Comparison of ENCODE assay signal across 9 cellular contexts in the genomic region with DNA sequence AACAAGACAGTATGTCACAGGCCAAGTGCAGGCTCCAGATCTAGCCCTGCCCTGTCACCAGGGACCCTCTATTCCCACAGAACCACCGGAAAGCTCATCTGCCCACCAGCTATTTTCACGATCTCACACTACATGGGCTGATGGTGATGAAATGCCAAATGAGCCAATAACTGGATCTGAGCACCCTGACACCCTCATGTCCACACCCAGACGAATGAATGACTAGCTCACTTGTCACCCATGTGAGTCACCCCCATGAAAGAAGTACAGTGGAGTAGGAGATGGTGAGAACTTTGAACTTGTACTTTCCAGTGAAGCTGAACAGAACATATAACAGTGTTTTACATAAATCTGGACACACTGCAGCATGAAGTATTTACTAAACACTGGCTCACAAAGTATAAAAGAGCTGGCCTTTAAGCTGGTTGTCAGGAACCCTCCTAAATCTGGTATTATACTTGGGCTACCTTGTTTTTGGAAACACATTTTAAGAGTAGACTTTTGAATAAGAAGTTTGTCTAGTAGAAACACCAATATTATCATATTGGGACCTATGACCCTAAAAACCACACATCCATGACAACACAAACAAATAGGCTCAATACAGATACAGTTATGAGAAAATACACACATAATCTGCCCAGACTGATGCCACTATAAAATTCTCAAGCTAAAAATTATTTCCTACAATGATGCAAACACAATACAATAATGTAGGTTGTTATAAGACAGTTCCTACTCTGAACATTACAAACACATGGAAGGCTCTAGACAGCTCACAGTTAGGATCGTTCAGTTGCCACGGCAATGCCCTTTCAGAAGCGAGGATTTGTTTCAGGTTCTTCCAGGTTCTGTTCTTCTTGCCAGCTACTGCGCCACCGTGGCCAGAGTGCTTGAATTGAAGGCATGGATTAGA. TPM values are rescaled to one million over a fixed set of nuclear protein-coding genes. Genes with fewer than 3 reads are reported as not detected.
DNase-seq lines count a peak whose midpoint lies in the region; ATAC-seq lines count a peak whose summit lies in the region.
"Had no signal": no experiment of that assay in that cellular context is flagged by ENCODE, and none has a peak within 500 bp of the region (broad histone marks: within the 10 kb centered on the region; RNA-seq: fewer than 3 reads in every experiment).

No MANE protein-coding gene starts in this region.

- no peak overlapping the region for H3K4me3 ChIP-seq in MG63
- no peak overlapping the region for H3K4me3 ChIP-seq in naive thymus-derived CD4-positive, alpha-beta T cell (ENCODE audit: low read length)
- H3K4me3 ChIP-seq: SK-N-MC had no signal

- H3K9me3 ChIP-seq in MG63 = peaks cover 3% of the 10 kb centered on the region
- no peaks in the 10 kb centered on the region for H3K9me3 ChIP-seq in naive thymus-derived CD4-positive, alpha-beta T cell (ENCODE audit: control insufficient read depth in 2 of 3, low read length in 3 of 3)

- POLR2A ChIA-PET in naive thymus-derived CD4-positive, alpha-beta T cell (lab: Charles Lee) = interaction anchor here (1.1 kb wide), 1 partner anchor 19 kb away, joined by 3 read pairs; the partner anchor contains the start of gene INO80C

- H3K4me1 Mint-ChIP-seq in naive thymus-derived CD4-positive, alpha-beta T cell = peaks cover 6 to 21% (median 14%) of the 10 kb centered on the region in 7 donors

- H3K9me3 Mint-ChIP-seq in naive thymus-derived CD4-positive, alpha-beta T cell = peaks cover 0 to 4% (median 0%) of the 10 kb centered on the region in 11 donors

- no peaks in the 10 kb centered on the region for H3K27me3 Mint-ChIP-seq in naive thymus-derived CD4-positive, alpha-beta T cell

- DNase-seq in NCI-H2227 (lab: John Stamatoyannopoulos, UW; ENCODE audit: unreplicated experiment) (peak; percentile 9), NCI-H2227 treated with DMSO at 0.1 percent for 48 hours (lab: John Stamatoyannopoulos, UW) (no peak), MG63 (peak; percentile 79), caudate nucleus (lab: John Stamatoyannopoulos, UW) (peak in 20 of 61 donors; percentile 2 to 77 (median 18)), NCI-H2029 (lab: John Stamatoyannopoulos, UW) (no peak), NCI-H1436 (lab: John Stamatoyannopoulos, UW) (no peak)
- DNase-seq in naive thymus-derived CD4-positive, alpha-beta T cell = peak in 1 of 9 donors; percentile 30

- CTCF ChIA-PET in naive thymus-derived CD4-positive, alpha-beta T cell (lab: Charles Lee) = no interaction called here

- peaks cover 4 to 50% (median 14%) of the 10 kb centered on the region in 5 donors for H3K36me3 Mint-ChIP-seq in naive thymus-derived CD4-positive, alpha-beta T cell

- H3K27ac ChIP-seq in caudate nucleus (ENCODE audit: low read depth, low read length) = peak overlapping the region; percentile 28
- H3K27ac ChIP-seq in naive thymus-derived CD4-positive, alpha-beta T cell (ENCODE audit: low read depth, low read length) = no peak overlapping the region
- H3K27ac ChIP-seq: SK-N-MC had no signal

- peak; percentile 87 for ATAC-seq in naive thymus-derived CD4-positive, alpha-beta T cell
- no peak for ATAC-seq in HG03139 (IDR thresholded peaks at IDR 0.05; ENCODE audit: unreplicated experiment)

- no peak overlapping the region for H3K4me3 Mint-ChIP-seq in naive thymus-derived CD4-positive, alpha-beta T cell

- intact Hi-C loops in naive thymus-derived CD4-positive, alpha-beta T cell (cut with micrococcal nuclease) = no loop called here

- H3K4me1 ChIP-seq in naive thymus-derived CD4-positive, alpha-beta T cell (ENCODE audit: control insufficient read depth in 2 of 2, insufficient read depth in 2 of 2, low read length in 2 of 2) = no peaks in the 10 kb centered on the region

- H3K27me3 ChIP-seq in MG63 = no peaks in the 10 kb centered on the region
- H3K27me3 ChIP-seq in naive thymus-derived CD4-positive, alpha-beta T cell (ENCODE audit: control insufficient read depth in 2 of 2, insufficient read depth in 2 of 2, low read length in 2 of 2) = no peaks in the 10 kb centered on the region

- H3K27ac Mint-ChIP-seq in naive thymus-derived CD4-positive, alpha-beta T cell = peak overlapping the region in 1 of 9 donors; percentile 51

- H3K36me3 ChIP-seq in MG63 = peaks cover 6% of the 10 kb centered on the region
- no peaks in the 10 kb centered on the region for H3K36me3 ChIP-seq in naive thymus-derived CD4-positive, alpha-beta T cell (ENCODE audit: control insufficient read depth in 2 of 3, insufficient read depth in 3 of 3, low read length in 3 of 3)

RNA-seq across cellular contexts. Expression of gene INO80C, which starts 19.0 kb away (rescaled TPM):
- 8.5 and 14.1 TPM in 2 replicates for total RNA-seq in MG63 (2014; rRNA removed; shearing (Covaris generic); ENCODE audit: low replicate concordance)
- 10 to 100 TPM; 20.6 to 26.8 (median 25.7) TPM for total RNA-seq in naive thymus-derived CD4-positive, alpha-beta T cell
- polyA plus RNA-seq in naive thymus-derived CD4-positive, alpha-beta T cell = 10 to 100 TPM; 20.2 to 26.1 TPM

Comparison
In these comparisons a context has a peak if more than half of its experiments do, and no peak if none do; other contexts are left out.
1. DNase-seq: peak in NCI-H2227 (single experiment) and MG63 (single experiment); none in NCI-H2227 treated with DMSO at 0.1 percent for 48 hours (single experiment), NCI-H2029 (single experiment) and NCI-H1436 (single experiment).